8 cellular contexts compared by ENCODE assay signal in the genomic region with DNA sequence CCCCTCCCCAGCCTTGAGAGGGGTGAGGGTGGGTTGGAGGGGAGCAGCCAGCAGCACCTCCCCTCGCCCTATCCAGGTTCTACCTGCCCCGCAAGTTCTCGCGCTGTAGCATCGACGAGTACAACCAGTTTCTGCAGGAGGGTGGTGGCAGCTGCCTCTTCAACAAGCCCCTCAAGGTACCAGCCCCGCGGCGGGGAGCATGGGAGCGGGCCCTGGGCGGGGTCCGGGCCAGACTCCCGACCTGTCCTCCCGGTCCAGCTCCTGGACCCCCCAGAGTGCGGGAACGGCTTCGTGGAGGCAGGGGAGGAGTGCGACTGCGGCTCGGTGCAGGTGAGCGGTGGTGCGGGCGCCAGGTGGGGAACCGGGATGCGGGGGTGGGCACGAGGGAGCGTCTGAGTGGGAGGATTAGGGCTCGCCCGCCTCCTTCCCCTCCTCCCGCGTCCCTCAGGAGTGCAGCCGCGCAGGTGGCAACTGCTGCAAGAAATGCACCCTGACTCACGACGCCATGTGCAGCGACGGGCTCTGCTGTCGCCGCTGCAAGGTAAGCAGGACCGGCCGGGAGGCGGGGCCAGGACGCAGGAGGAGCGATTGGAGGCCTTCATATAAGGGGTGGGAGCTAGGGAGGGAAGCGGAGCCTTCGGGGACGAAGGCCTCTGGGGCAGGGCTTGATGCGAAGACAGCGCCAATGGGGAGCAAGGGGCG. TPM values are rescaled to one million over a fixed set of nuclear protein-coding genes. Genes with fewer than 3 reads are reported as not detected.
DNase-seq lines count a peak whose midpoint lies in the region; ATAC-seq and TF ChIP-seq lines count a peak whose summit lies in the region.

No MANE protein-coding gene starts in this region.

- POLR2A ChIA-PET in PC-9 (lab: Charles Lee; ENCODE audit: unreplicated experiment): interaction anchor here (0.6 to 0.7 kb wide), 5 partner anchors 13 to 412 kb away, joined by 3 to 9 read pairs (median 5); a partner anchor contains a TSS

- H3K4me2 ChIP-seq in PC-9: peak overlapping the region; percentile 96
- peak overlapping the region; percentile 100 for H3K4me2 ChIP-seq in fibroblast of lung (ENCODE audit: extremely low read depth, insufficient read depth, low read length)

- no peaks in the 10 kb centered on the region for H3K9me3 Mint-ChIP-seq in activated T-helper 1 cell treated with anti-CD3 and anti-CD28 coated beads, Interleukin-12 subunit alpha, Interleukin-12 subunit beta, Interleukin-2, Interleukin-4 antibody, amounts not matched to agents 30 ng/mL and 10 ng/mL and 1 ng/mL, durations not matched to agents 14 hours and 24 hours and 36 hours
- H3K9me3 Mint-ChIP-seq in natural killer cell treated with Interleukin-12 subunit alpha and Interleukin-12 subunit beta and Interleukin-15 and Interleukin-18, amount 100 ng/mL, for 72 hours: no peaks in the 10 kb centered on the region

- TF ChIP-seq CTCF in PC-9 (conservative IDR thresholded peaks at IDR 0.05) (peak; percentile 21; the same call in 1 of the 2 replicates), fibroblast of lung (conservative IDR thresholded peaks at IDR 0.05 in 1 of 2, IDR thresholded peaks at IDR 0.05 in 1 of 2; ENCODE audit: low read depth in 1 of 2, low read length in 2 of 2) (no peak)

- H4K20me1 ChIP-seq in PC-9 (ENCODE audit: insufficient read depth) (no peaks in the 10 kb centered on the region; the same call in 1 of the 2 replicates), fibroblast of lung (ENCODE audit: control insufficient read depth, extremely low read depth, insufficient read depth, low read length) (no peaks in the 10 kb centered on the region)

- peak overlapping the region; percentile 31 for H3K9ac ChIP-seq in fibroblast of lung (ENCODE audit: insufficient read depth, low read length)

- no peaks in the 10 kb centered on the region for H3K9me2 ChIP-seq in PC-9 (ENCODE audit: insufficient read depth)

- ATAC-seq in GM21619 (IDR thresholded peaks at IDR 0.05; ENCODE audit: unreplicated experiment): peak; percentile 72
- peak; percentile 98 for ATAC-seq in natural killer cell treated with Interleukin-12 subunit alpha and Interleukin-12 subunit beta and Interleukin-15 and Interleukin-18, amount 100 ng/mL, for 72 hours
- peak; percentile 96 for ATAC-seq in stimulated activated naive CD8-positive, alpha-beta T cell treated with anti-CD3 and anti-CD28 coated beads, Interleukin-15, Interleukin-2, amounts not matched to agents 100 U/mL and 50 U/mL, for 24 hours

- CTCF ChIA-PET in PC-9 (lab: Charles Lee): interaction anchor here (0.5 to 0.8 kb wide), 6 partner anchors 10 to 360 kb away, joined by 3 to 8 read pairs (median 4); a partner anchor contains a TSS

- H3K27me3 Mint-ChIP-seq in activated T-helper 1 cell treated with anti-CD3 and anti-CD28 coated beads, Interleukin-12 subunit alpha, Interleukin-12 subunit beta, Interleukin-2, Interleukin-4 antibody, amounts not matched to agents 30 ng/mL and 10 ng/mL and 1 ng/mL, durations not matched to agents 14 hours and 24 hours and 36 hours (ENCODE audit: insufficient read depth): peaks cover 11% of the 10 kb centered on the region
- peaks cover 0 to 8% of the 10 kb centered on the region in 2 donors for H3K27me3 Mint-ChIP-seq in natural killer cell treated with Interleukin-12 subunit alpha and Interleukin-12 subunit beta and Interleukin-15 and Interleukin-18, amount 100 ng/mL, for 72 hours

- no peaks in the 10 kb centered on the region for H3K9me3 ChIP-seq in PC-9 (ENCODE audit: insufficient read depth, low read depth)
- no peaks in the 10 kb centered on the region for H3K9me3 ChIP-seq in fibroblast of lung (ENCODE audit: control insufficient read depth, insufficient read depth, low read depth, low read length)

- in situ Hi-C loops in KBM-7 (cut with MboI; ENCODE audit: low pct_unique_long_range_greater_than_20kb, low sequenced_read_pairs): no loop called here

- intact Hi-C loops in PC-9 (cut with micrococcal nuclease; ENCODE audit: unreplicated experiment): loop anchor here (1.0 to 2.0 kb wide), 3 partner anchors 90 to 358 kb away; no protein-coding TSS in a partner anchor
- intact Hi-C loops in activated T-helper 1 cell treated with anti-CD3 and anti-CD28 coated beads, Interleukin-12 subunit alpha, Interleukin-12 subunit beta, Interleukin-2, Interleukin-4 antibody, amounts not matched to agents 30 ng/mL and 10 ng/mL and 1 ng/mL, durations not matched to agents 14 hours and 24 hours and 36 hours (cut with micrococcal nuclease): loop anchor here (1.0 to 10.0 kb wide), 9 partner anchors 67 to 360 kb away; a partner anchor contains a TSS

- H3K4me3 ChIP-seq in PC-9 (peak overlapping the region; percentile 81), fibroblast of lung (replicated peaks in 1 of 4; ENCODE audit: control extremely low read depth in 1 of 4, insufficient read depth in 1 of 4, low read depth in 3 of 4, low read length in 4 of 4) (peak overlapping the region; percentile 48 to 58 (median 54))

- BruUV-seq in PC-9 (replicated peaks; lab: Mats Ljungman, UMichigan): no TSS peak

- no peak overlapping the region for H3K27ac ChIP-seq in PC-9
- no peak overlapping the region for H3K27ac ChIP-seq in fibroblast of lung (ENCODE audit: insufficient read depth, low read length)

- no peaks in the 10 kb centered on the region for H3K4me1 Mint-ChIP-seq in activated T-helper 1 cell treated with anti-CD3 and anti-CD28 coated beads, Interleukin-12 subunit alpha, Interleukin-12 subunit beta, Interleukin-2, Interleukin-4 antibody, amounts not matched to agents 30 ng/mL and 10 ng/mL and 1 ng/mL, durations not matched to agents 14 hours and 24 hours and 36 hours (ENCODE audit: low read depth)
- H3K4me1 Mint-ChIP-seq in natural killer cell treated with Interleukin-12 subunit alpha and Interleukin-12 subunit beta and Interleukin-15 and Interleukin-18, amount 100 ng/mL, for 72 hours (ENCODE audit: low read depth in 2 of 2): peaks cover 5 to 19% of the 10 kb centered on the region in 2 donors

- H2AFZ ChIP-seq in PC-9 (peak overlapping the region; percentile 85), fibroblast of lung (ENCODE audit: low read length) (peak overlapping the region; percentile 80)

- H3K4me3 Mint-ChIP-seq in activated T-helper 1 cell treated with anti-CD3 and anti-CD28 coated beads, Interleukin-12 subunit alpha, Interleukin-12 subunit beta, Interleukin-2, Interleukin-4 antibody, amounts not matched to agents 30 ng/mL and 10 ng/mL and 1 ng/mL, durations not matched to agents 14 hours and 24 hours and 36 hours: peak overlapping the region; percentile 89
- peak overlapping the region; percentile 88 for H3K4me3 Mint-ChIP-seq in natural killer cell treated with Interleukin-12 subunit alpha and Interleukin-12 subunit beta and Interleukin-15 and Interleukin-18, amount 100 ng/mL, for 72 hours

- peak; percentile 91 for DNase-seq in DMS153 treated with DMSO at 0.1 percent for 48 hours (lab: John Stamatoyannopoulos, UW; ENCODE audit: unreplicated experiment)
- DNase-seq in KBM-7: peak; percentile 98
- DNase-seq in PC-9: peak in 1 of 2 experiments; percentile 95
- DNase-seq in activated T-helper 1 cell treated with anti-CD3 and anti-CD28 coated beads, Interleukin-12 subunit alpha, Interleukin-12 subunit beta, Interleukin-2, Interleukin-4 antibody, amounts not matched to agents 30 ng/mL and 10 ng/mL and 1 ng/mL, durations not matched to agents 14 hours and 24 hours and 36 hours (ENCODE audit: low spot score): peak; percentile 95
- peak; percentile 96 for DNase-seq in fibroblast of lung (ENCODE audit: low read depth in 2 of 2)
- DNase-seq in natural killer cell treated with Interleukin-12 subunit alpha and Interleukin-12 subunit beta and Interleukin-15 and Interleukin-18, amount 100 ng/mL, for 72 hours (ENCODE audit: low spot score): no peak
- peak; percentile 98 for DNase-seq in stimulated activated naive CD8-positive, alpha-beta T cell treated with anti-CD3 and anti-CD28 coated beads, Interleukin-15, Interleukin-2, amounts not matched to agents 100 U/mL and 50 U/mL, for 24 hours

- H3K27me3 ChIP-seq in PC-9 (ENCODE audit: insufficient read depth, low read depth) (no peaks in the 10 kb centered on the region), fibroblast of lung (ENCODE audit: control insufficient read depth, insufficient read depth, low read length) (no peaks in the 10 kb centered on the region)

- H3K4me1 ChIP-seq in PC-9 (replicated peaks; ENCODE audit: insufficient read depth) (peaks cover 8% of the 10 kb centered on the region; the same call in 1 of the 2 replicates), fibroblast of lung (ENCODE audit: control insufficient read depth, extremely low read depth, insufficient read depth, low read length) (peaks cover 7% of the 10 kb centered on the region)

- H3K36me3 Mint-ChIP-seq in activated T-helper 1 cell treated with anti-CD3 and anti-CD28 coated beads, Interleukin-12 subunit alpha, Interleukin-12 subunit beta, Interleukin-2, Interleukin-4 antibody, amounts not matched to agents 30 ng/mL and 10 ng/mL and 1 ng/mL, durations not matched to agents 14 hours and 24 hours and 36 hours (ENCODE audit: low read depth): no peaks in the 10 kb centered on the region
- no peaks in the 10 kb centered on the region for H3K36me3 Mint-ChIP-seq in natural killer cell treated with Interleukin-12 subunit alpha and Interleukin-12 subunit beta and Interleukin-15 and Interleukin-18, amount 100 ng/mL, for 72 hours

- H3F3A ChIP-seq in PC-9 (ENCODE audit: insufficient read depth, low read depth): no peaks in the 10 kb centered on the region

- no peaks in the 10 kb centered on the region for H3K79me2 ChIP-seq in PC-9 (ENCODE audit: low read depth)
- no peaks in the 10 kb centered on the region for H3K79me2 ChIP-seq in fibroblast of lung (ENCODE audit: control insufficient read depth, insufficient read depth, low read length)

- no peaks in the 10 kb centered on the region for H3K36me3 ChIP-seq in PC-9 (ENCODE audit: low read depth)
- no peaks in the 10 kb centered on the region for H3K36me3 ChIP-seq in fibroblast of lung (ENCODE audit: control insufficient read depth, insufficient read depth, low read length)

- peak overlapping the region; percentile 52 for H3K27ac Mint-ChIP-seq in activated T-helper 1 cell treated with anti-CD3 and anti-CD28 coated beads, Interleukin-12 subunit alpha, Interleukin-12 subunit beta, Interleukin-2, Interleukin-4 antibody, amounts not matched to agents 30 ng/mL and 10 ng/mL and 1 ng/mL, durations not matched to agents 14 hours and 24 hours and 36 hours
- H3K27ac Mint-ChIP-seq in natural killer cell treated with Interleukin-12 subunit alpha and Interleukin-12 subunit beta and Interleukin-15 and Interleukin-18, amount 100 ng/mL, for 72 hours: peak overlapping the region in 1 of 2 donors; percentile 39

RNA-seq across cellular contexts. Expression of a gene that starts 16.5 kb away (rescaled TPM):
- total RNA-seq in PC-9 (2021) (0.46 and 0.55 TPM in 2 replicates), fibroblast of lung (0.51 and 0.66 TPM in 2 replicates)
- 0.32 and 0.52 TPM in 2 replicates for total RNA-seq in activated T-helper 1 cell treated with anti-CD3 and anti-CD28 coated beads, Interleukin-12 subunit alpha, Interleukin-12 subunit beta, Interleukin-2, Interleukin-4 antibody, amounts not matched to agents 30 ng/mL and 10 ng/mL and 1 ng/mL, durations not matched to agents 14 hours and 24 hours and 36 hours
- 0.18 and 0.52 TPM in 2 replicates for polyA plus RNA-seq in fibroblast of lung
- polyA plus RNA-seq in fibroblast of lung (2012): 0.32 and 0.75 TPM in 2 replicates
- polyA minus RNA-seq in fibroblast of lung (ENCODE audit: low replicate concordance): 0.75 TPM in 1 of 2 replicates, not detected in the other
- under 1 TPM; 0.31 to 0.53 TPM for total RNA-seq in natural killer cell treated with Interleukin-12 subunit alpha and Interleukin-12 subunit beta and Interleukin-15 and Interleukin-18, amount 100 ng/mL, for 72 hours

RNA-seq across cellular contexts. Expression of a gene that starts 54.8 kb away (rescaled TPM):
- total RNA-seq in PC-9 (2021) (42.6 and 50.0 TPM in 2 replicates), fibroblast of lung (19.3 and 33.9 TPM in 2 replicates)
- total RNA-seq in activated T-helper 1 cell treated with anti-CD3 and anti-CD28 coated beads, Interleukin-12 subunit alpha, Interleukin-12 subunit beta, Interleukin-2, Interleukin-4 antibody, amounts not matched to agents 30 ng/mL and 10 ng/mL and 1 ng/mL, durations not matched to agents 14 hours and 24 hours and 36 hours: 4.7 and 5.7 TPM in 2 replicates
- 33.6 and 97.3 TPM in 2 replicates for polyA plus RNA-seq in fibroblast of lung
- polyA plus RNA-seq in fibroblast of lung (2012): 27.6 and 78.0 TPM in 2 replicates
- 71.8 and 316 TPM in 2 replicates for polyA minus RNA-seq in fibroblast of lung (ENCODE audit: low replicate concordance)
- total RNA-seq in natural killer cell treated with Interleukin-12 subunit alpha and Interleukin-12 subunit beta and Interleukin-15 and Interleukin-18, amount 100 ng/mL, for 72 hours: 1 to 10 TPM; 1.4 to 2.5 TPM
